ENCODE assay signal across 1 cellular context in the genomic region with DNA sequence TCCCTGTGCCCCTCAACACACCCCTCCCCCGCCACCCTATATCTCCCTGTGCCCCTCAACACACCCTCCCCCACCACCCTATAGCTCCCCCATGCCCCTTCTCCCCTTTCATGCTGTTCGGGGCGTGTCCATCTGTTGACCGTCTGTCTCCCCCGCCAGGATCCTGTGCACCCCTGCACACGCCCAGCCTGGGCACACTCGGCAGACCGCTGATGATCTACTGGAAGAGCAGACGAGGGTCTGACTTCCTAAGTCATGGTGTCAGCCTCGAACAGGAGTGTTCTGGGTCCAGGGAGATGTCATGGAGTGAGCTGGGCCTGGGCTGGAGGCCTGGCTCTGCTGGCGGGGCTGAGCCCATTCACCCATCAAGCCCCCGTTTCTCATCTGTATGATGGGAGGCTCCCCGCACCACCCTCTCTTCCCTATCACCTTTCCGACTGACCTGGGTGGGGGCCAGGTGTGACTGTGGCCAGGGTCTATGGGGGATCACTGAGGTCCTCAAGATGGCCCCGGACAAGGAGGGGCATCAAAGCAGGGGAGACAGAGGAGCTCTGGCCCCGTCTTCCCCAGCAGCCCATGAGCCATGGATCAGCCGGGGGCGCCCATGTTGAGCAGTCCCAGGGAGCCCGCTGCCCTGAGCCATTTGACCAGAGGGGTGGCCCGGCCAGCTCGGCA.
A peak's percentile ranks its signal among the peaks of the same experiment; 100 is the strongest.
TF ChIP-seq lines count a peak whose summit lies in the region.

No MANE protein-coding gene starts in this region.

TF ChIP-seq in K562, 482 proteins besides CTCF, POLR2A, EP300 and RAD21 (continued from another document and continues in another):
- TF ChIP-seq, protein P1, sequence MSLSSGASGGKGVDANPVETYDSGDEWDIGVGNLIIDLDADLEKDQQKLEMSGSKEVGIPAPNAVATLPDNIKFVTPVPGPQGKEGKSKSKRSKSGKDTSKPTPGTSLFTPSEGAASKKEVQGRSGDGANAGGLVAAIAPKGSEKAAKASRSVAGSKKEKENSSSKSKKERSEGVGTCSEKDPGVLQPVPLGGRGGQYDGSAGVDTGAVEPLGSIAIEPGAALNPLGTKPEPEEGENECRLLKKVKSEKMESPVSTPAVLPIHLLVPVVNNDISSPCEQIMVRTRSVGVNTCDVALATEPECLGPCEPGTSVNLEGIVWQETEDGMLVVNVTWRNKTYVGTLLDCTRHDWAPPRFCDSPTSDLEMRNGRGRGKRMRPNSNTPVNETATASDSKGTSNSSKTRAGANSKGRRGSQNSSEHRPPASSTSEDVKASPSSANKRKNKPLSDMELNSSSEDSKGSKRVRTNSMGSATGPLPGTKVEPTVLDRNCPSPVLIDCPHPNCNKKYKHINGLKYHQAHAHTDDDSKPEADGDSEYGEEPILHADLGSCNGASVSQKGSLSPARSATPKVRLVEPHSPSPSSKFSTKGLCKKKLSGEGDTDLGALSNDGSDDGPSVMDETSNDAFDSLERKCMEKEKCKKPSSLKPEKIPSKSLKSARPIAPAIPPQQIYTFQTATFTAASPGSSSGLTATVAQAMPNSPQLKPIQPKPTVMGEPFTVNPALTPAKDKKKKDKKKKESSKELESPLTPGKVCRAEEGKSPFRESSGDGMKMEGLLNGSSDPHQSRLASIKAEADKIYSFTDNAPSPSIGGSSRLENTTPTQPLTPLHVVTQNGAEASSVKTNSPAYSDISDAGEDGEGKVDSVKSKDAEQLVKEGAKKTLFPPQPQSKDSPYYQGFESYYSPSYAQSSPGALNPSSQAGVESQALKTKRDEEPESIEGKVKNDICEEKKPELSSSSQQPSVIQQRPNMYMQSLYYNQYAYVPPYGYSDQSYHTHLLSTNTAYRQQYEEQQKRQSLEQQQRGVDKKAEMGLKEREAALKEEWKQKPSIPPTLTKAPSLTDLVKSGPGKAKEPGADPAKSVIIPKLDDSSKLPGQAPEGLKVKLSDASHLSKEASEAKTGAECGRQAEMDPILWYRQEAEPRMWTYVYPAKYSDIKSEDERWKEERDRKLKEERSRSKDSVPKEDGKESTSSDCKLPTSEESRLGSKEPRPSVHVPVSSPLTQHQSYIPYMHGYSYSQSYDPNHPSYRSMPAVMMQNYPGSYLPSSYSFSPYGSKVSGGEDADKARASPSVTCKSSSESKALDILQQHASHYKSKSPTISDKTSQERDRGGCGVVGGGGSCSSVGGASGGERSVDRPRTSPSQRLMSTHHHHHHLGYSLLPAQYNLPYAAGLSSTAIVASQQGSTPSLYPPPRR (CRISPR knock-in tag; IDR thresholded peaks at IDR 0.05; ENCODE audit: borderline replicate concordance): no peak
- TF ChIP-seq SRSF3 (IDR thresholded peaks at IDR 0.05; ENCODE audit: insufficient read depth, low read length) (no peak), MCM3 (IDR thresholded peaks at IDR 0.05) (no peak), TCFL5 (CRISPR knock-in tag; conservative IDR thresholded peaks at IDR 0.05) (no peak), ZNF140 (CRISPR knock-in tag; IDR thresholded peaks at IDR 0.05) (no peak), ZZZ3 (IDR thresholded peaks at IDR 0.05) (no peak), NFYB (IDR thresholded peaks at IDR 0.05; ENCODE audit: extremely low read depth, insufficient read length) (no peak), ZBED1 (IDR thresholded peaks at IDR 0.05) (no peak), ZNF175 (CRISPR knock-in tag; IDR thresholded peaks at IDR 0.05; ENCODE audit: low read depth) (peak; percentile 31; the same call in 1 of the 2 replicates), KLF16 (IDR thresholded peaks at IDR 0.05) (no peak), TCF7 (IDR thresholded peaks at IDR 0.05; ENCODE audit: borderline replicate concordance) (no peak), DNMT1 (IDR thresholded peaks at IDR 0.05) (no peak), HDAC6 (IDR thresholded peaks at IDR 0.05; ENCODE audit: low read depth, low read length) (no peak), SUPT5H (IDR thresholded peaks at IDR 0.05) (peak; percentile 27; the same call in 1 of the 2 replicates), SIN3A (IDR thresholded peaks at IDR 0.05; ENCODE audit: borderline replicate concordance in 2 of 2, control insufficient read depth in 1 of 2, low read depth in 2 of 2, low read length in 2 of 2) (no peak), EZH2 (IDR thresholded peaks at IDR 0.05; ENCODE audit: borderline replicate concordance, low read depth, low read length) (no peak), FIP1L1 (IDR thresholded peaks at IDR 0.05; ENCODE audit: low read depth, low read length, poor library complexity, severe bottlenecking) (no peak), CREB1 (IDR thresholded peaks at IDR 0.05) (no peak), CREB1 (CRISPR knock-in tag; IDR thresholded peaks at IDR 0.05) (no peak), SRF (CRISPR knock-in tag; IDR thresholded peaks at IDR 0.05) (0 out of 4 replicates have a peak, but pooled peaks of 1 of the 2 experiments have one; percentile 6), RBFOX2 (IDR thresholded peaks at IDR 0.05; ENCODE audit: low read depth, low read length) (no peak; the same call in 1 of the 2 replicates), NFXL1 (CRISPR knock-in tag; IDR thresholded peaks at IDR 0.05) (0 out of 2 replicates have a peak, but pooled peaks have one; percentile 53), MAFK (IDR thresholded peaks at IDR 0.05; ENCODE audit: low read length) (no peak), ZNF224 (CRISPR knock-in tag; IDR thresholded peaks at IDR 0.05) (no peak), ESRRB (CRISPR knock-in tag; IDR thresholded peaks at IDR 0.05; ENCODE audit: borderline replicate concordance) (no peak), ERF (CRISPR knock-in tag; IDR thresholded peaks at IDR 0.05) (0 out of 2 replicates have a peak, but pooled peaks have one; percentile 75), ELF2 (CRISPR knock-in tag; IDR thresholded peaks at IDR 0.05) (no peak), HNRNPUL1 (IDR thresholded peaks at IDR 0.05; ENCODE audit: low read length) (no peak), FOSL1 (tag; conservative IDR thresholded peaks at IDR 0.05) (no peak), RBM14 (IDR thresholded peaks at IDR 0.05; ENCODE audit: borderline replicate concordance, insufficient read depth, low read depth, low read length) (no peak), TAF9B (IDR thresholded peaks at IDR 0.05; ENCODE audit: partially characterized antibody) (no peak), BRD4 (IDR thresholded peaks at IDR 0.05) (0 out of 2 replicates have a peak, but pooled peaks have one; percentile 69), GTF2E2 (tag; IDR thresholded peaks at IDR 0.05) (no peak), NFRKB (IDR thresholded peaks at IDR 0.05; ENCODE audit: low read depth) (peak; percentile 94), JUND (IDR thresholded peaks at IDR 0.05; ENCODE audit: borderline replicate concordance, low read depth, low read length) (no peak), JUND (tag; IDR thresholded peaks at IDR 0.05; ENCODE audit: borderline replicate concordance, low read depth, low read length) (no peak), ZBTB7A (IDR thresholded peaks at IDR 0.05; ENCODE audit: borderline replicate concordance, control insufficient read depth, low read depth, low read length) (no peak; the same call in 1 of the 2 replicates), CBFA2T2 (conservative IDR thresholded peaks at IDR 0.05) (no peak), SRSF9 (IDR thresholded peaks at IDR 0.05; ENCODE audit: borderline replicate concordance, low read depth, low read length) (no peak), SETDB1 (IDR thresholded peaks at IDR 0.05; ENCODE audit: low read length) (no peak), TAL1 (IDR thresholded peaks at IDR 0.05) (no peak)
- TF ChIP-seq, protein P2, sequence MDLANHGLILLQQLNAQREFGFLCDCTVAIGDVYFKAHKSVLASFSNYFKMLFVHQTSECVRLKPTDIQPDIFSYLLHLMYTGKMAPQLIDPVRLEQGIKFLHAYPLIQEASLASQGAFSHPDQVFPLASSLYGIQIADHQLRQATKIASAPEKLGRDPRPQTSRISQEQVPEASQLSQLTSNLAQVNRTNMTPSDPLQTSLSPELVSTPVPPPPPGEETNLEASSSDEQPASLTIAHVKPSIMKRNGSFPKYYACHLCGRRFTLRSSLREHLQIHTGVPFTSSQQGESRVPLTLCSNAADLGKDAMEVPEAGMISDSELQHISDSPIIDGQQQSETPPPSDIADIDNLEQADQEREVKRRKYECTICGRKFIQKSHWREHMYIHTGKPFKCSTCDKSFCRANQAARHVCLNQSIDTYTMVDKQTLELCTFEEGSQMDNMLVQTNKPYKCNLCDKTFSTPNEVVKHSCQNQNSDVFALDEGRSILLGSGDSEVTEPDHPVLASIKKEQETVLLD (IDR thresholded peaks at IDR 0.05): no peak
- TF ChIP-seq, protein P3, sequence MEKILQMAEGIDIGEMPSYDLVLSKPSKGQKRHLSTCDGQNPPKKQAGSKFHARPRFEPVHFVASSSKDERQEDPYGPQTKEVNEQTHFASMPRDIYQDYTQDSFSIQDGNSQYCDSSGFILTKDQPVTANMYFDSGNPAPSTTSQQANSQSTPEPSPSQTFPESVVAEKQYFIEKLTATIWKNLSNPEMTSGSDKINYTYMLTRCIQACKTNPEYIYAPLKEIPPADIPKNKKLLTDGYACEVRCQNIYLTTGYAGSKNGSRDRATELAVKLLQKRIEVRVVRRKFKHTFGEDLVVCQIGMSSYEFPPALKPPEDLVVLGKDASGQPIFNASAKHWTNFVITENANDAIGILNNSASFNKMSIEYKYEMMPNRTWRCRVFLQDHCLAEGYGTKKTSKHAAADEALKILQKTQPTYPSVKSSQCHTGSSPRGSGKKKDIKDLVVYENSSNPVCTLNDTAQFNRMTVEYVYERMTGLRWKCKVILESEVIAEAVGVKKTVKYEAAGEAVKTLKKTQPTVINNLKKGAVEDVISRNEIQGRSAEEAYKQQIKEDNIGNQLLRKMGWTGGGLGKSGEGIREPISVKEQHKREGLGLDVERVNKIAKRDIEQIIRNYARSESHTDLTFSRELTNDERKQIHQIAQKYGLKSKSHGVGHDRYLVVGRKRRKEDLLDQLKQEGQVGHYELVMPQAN (IDR thresholded peaks at IDR 0.05; ENCODE audit: borderline replicate concordance): no peak
- TF ChIP-seq, protein P4, sequence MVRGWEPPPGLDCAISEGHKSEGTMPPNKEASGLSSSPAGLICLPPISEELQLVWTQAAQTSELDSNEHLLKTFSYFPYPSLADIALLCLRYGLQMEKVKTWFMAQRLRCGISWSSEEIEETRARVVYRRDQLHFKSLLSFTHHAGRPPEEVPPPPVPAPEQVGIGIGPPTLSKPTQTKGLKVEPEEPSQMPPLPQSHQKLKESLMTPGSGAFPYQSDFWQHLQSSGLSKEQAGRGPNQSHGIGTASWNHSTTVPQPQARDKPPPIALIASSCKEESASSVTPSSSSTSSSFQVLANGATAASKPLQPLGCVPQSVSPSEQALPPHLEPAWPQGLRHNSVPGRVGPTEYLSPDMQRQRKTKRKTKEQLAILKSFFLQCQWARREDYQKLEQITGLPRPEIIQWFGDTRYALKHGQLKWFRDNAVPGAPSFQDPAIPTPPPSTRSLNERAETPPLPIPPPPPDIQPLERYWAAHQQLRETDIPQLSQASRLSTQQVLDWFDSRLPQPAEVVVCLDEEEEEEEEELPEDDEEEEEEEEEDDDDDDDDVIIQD (CRISPR knock-in tag; IDR thresholded peaks at IDR 0.05): no peak
- TF ChIP-seq, protein P5, sequence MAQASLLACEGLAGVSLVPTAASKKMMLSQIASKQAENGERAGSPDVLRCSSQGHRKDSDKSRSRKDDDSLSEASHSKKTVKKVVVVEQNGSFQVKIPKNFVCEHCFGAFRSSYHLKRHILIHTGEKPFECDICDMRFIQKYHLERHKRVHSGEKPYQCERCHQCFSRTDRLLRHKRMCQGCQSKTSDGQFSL (CRISPR knock-in tag; IDR thresholded peaks at IDR 0.05): no peak
- TF ChIP-seq, protein P5 (tag; IDR thresholded peaks at IDR 0.05): 0 out of 4 replicates have a peak, but pooled peaks of 1 of the 2 experiments have one; percentile 43
- TF ChIP-seq, protein P6, sequence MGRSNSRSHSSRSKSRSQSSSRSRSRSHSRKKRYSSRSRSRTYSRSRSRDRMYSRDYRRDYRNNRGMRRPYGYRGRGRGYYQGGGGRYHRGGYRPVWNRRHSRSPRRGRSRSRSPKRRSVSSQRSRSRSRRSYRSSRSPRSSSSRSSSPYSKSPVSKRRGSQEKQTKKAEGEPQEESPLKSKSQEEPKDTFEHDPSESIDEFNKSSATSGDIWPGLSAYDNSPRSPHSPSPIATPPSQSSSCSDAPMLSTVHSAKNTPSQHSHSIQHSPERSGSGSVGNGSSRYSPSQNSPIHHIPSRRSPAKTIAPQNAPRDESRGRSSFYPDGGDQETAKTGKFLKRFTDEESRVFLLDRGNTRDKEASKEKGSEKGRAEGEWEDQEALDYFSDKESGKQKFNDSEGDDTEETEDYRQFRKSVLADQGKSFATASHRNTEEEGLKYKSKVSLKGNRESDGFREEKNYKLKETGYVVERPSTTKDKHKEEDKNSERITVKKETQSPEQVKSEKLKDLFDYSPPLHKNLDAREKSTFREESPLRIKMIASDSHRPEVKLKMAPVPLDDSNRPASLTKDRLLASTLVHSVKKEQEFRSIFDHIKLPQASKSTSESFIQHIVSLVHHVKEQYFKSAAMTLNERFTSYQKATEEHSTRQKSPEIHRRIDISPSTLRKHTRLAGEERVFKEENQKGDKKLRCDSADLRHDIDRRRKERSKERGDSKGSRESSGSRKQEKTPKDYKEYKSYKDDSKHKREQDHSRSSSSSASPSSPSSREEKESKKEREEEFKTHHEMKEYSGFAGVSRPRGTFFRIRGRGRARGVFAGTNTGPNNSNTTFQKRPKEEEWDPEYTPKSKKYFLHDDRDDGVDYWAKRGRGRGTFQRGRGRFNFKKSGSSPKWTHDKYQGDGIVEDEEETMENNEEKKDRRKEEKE (IDR thresholded peaks at IDR 0.05; ENCODE audit: borderline replicate concordance in 1 of 2, control insufficient read depth in 1 of 2, low read depth in 2 of 2, low read length in 1 of 2): no peak
- TF ChIP-seq, protein P7, sequence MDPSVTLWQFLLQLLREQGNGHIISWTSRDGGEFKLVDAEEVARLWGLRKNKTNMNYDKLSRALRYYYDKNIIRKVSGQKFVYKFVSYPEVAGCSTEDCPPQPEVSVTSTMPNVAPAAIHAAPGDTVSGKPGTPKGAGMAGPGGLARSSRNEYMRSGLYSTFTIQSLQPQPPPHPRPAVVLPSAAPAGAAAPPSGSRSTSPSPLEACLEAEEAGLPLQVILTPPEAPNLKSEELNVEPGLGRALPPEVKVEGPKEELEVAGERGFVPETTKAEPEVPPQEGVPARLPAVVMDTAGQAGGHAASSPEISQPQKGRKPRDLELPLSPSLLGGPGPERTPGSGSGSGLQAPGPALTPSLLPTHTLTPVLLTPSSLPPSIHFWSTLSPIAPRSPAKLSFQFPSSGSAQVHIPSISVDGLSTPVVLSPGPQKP (CRISPR knock-in tag; IDR thresholded peaks at IDR 0.05): no peak
